Comparison of ENCODE assay signal across 18 cellular contexts in genomic region chr11:5703741-5704536, GRCh38. TPM values are rescaled to one million over a fixed set of nuclear protein-coding genes. Genes with fewer than 3 reads are reported as not detected.
DNase-seq lines count a peak whose midpoint lies in the region; ATAC-seq lines count a peak whose summit lies in the region.
"Had no signal": no experiment of that assay in that cellular context is flagged by ENCODE, and none has a peak within 500 bp of the region (broad histone marks: within the 10 kb centered on the region; RNA-seq: fewer than 3 reads in every experiment).

No MANE protein-coding gene starts in this region.

- no peak for DNase-seq in CD4-positive, CD25-positive, alpha-beta regulatory T cell
- DNase-seq in NCI-H82 (lab: John Stamatoyannopoulos, UW) (no peak), SHP77 treated with DMSO at 0.1 percent for 48 hours (lab: John Stamatoyannopoulos, UW) (no peak), AG08395 (ENCODE audit: low spot score) (no peak), GDM1 (lab: John Stamatoyannopoulos, UW) (no peak)
- DNase-seq: activated gamma-delta T cell; SIG-M5; stimulated activated CD4-positive, alpha-beta T cell treated with anti-CD3 and anti-CD28 coated beads, Interleukin-4, amount 100 ng/mL, for 4 hours; upper lobe of left lung had no signal

- no peaks in the 10 kb centered on the region for H3K9me3 ChIP-seq in CD4-positive, CD25-positive, alpha-beta regulatory T cell (ENCODE audit: control insufficient read depth in 2 of 2, low read length in 2 of 2)
- H3K9me3 ChIP-seq: upper lobe of left lung had no signal

- peak in 1 of 2 donors; percentile 43 for ATAC-seq in CD4-positive, CD25-positive, alpha-beta regulatory T cell (ENCODE audit: low read depth in 2 of 2)
- ATAC-seq in GM19035 (IDR thresholded peaks at IDR 0.05; ENCODE audit: unreplicated experiment) (peak; percentile 61), HG02798 (IDR thresholded peaks at IDR 0.05; ENCODE audit: poor library complexity, unreplicated experiment) (peak; percentile 77), HG03520 (IDR thresholded peaks at IDR 0.05; ENCODE audit: unreplicated experiment) (peak; percentile 81)
- ATAC-seq: GM23338, left lobe of liver, WTC11 had no signal

- peaks cover 91% of the 10 kb centered on the region for H3K36me3 ChIP-seq in CD4-positive, CD25-positive, alpha-beta regulatory T cell (ENCODE audit: control insufficient read depth, insufficient read depth, low read length)

- H3K27ac Mint-ChIP-seq in CD4-positive, CD25-positive, alpha-beta regulatory T cell = peak overlapping the region; percentile 30 to 82 (median 71)
- H3K27ac Mint-ChIP-seq: GM23338, WTC11 had no signal

- H3K27me3 ChIP-seq in CD4-positive, CD25-positive, alpha-beta regulatory T cell (ENCODE audit: control insufficient read depth, insufficient read depth, low read length) = no peaks in the 10 kb centered on the region
- H3K27me3 ChIP-seq: upper lobe of left lung had no signal

- H3K27ac ChIP-seq in CD4-positive, CD25-positive, alpha-beta regulatory T cell (ENCODE audit: insufficient read depth, low read length, poor library complexity, severe bottlenecking) = peak overlapping the region; percentile 27
- H3K27ac ChIP-seq: KMS-11, parathyroid adenoma, upper lobe of left lung had no signal

- H3K4me3 ChIP-seq in CD4-positive, CD25-positive, alpha-beta regulatory T cell (ENCODE audit: low read depth, low read length) = peak overlapping the region; percentile 29
- H3K4me3 ChIP-seq: GM23338, upper lobe of left lung had no signal

- H3K4me1 ChIP-seq in CD4-positive, CD25-positive, alpha-beta regulatory T cell (ENCODE audit: control insufficient read depth, insufficient read depth, low read length, poor library complexity, severe bottlenecking) = peaks cover 18% of the 10 kb centered on the region
- H3K4me1 ChIP-seq: parathyroid adenoma, upper lobe of left lung had no signal

- peak overlapping the region in 3 of 4 donors; percentile 17 to 63 (median 52) for H3K4me3 Mint-ChIP-seq in CD4-positive, CD25-positive, alpha-beta regulatory T cell
- H3K4me3 Mint-ChIP-seq: GM23338, WTC11 had no signal

- no peaks in the 10 kb centered on the region for H3K27me3 Mint-ChIP-seq in CD4-positive, CD25-positive, alpha-beta regulatory T cell

- peaks cover 43 to 58% (median 50%) of the 10 kb centered on the region in 4 donors for H3K4me1 Mint-ChIP-seq in CD4-positive, CD25-positive, alpha-beta regulatory T cell
- H3K4me1 Mint-ChIP-seq: GM23338, WTC11 had no signal

- H3K36me3 Mint-ChIP-seq in CD4-positive, CD25-positive, alpha-beta regulatory T cell = peaks cover 64% of the 10 kb centered on the region

- no peaks in the 10 kb centered on the region for H3K9me3 Mint-ChIP-seq in CD4-positive, CD25-positive, alpha-beta regulatory T cell
- H3K9me3 Mint-ChIP-seq: GM23338, WTC11 had no signal

RNA-seq across cellular contexts. Expression of gene TRIM22, which starts 14.3 kb away (rescaled TPM):
- 378 TPM for total RNA-seq in CD4-positive, CD25-positive, alpha-beta regulatory T cell
- 100 to 1,000 TPM; 233 to 336 (median 250) TPM for polyA plus RNA-seq in CD4-positive, CD25-positive, alpha-beta regulatory T cell

RNA-seq across cellular contexts. Expression of gene TRIM5, which starts 19.1 kb away (rescaled TPM):
- 15.2 TPM for total RNA-seq in CD4-positive, CD25-positive, alpha-beta regulatory T cell
- polyA plus RNA-seq in CD4-positive, CD25-positive, alpha-beta regulatory T cell = 1 to 10 TPM; 6.0 to 7.7 (median 7.5) TPM

RNA-seq across cellular contexts. Expression of gene OR56B1, which starts 32.3 kb away (rescaled TPM):
- not detected for total RNA-seq in CD4-positive, CD25-positive, alpha-beta regulatory T cell
- under 1 TPM in 1 of 4 donors, not detected in 3; 0.09 TPM for polyA plus RNA-seq in CD4-positive, CD25-positive, alpha-beta regulatory T cell
- total RNA-seq: fibroblast of villous mesenchyme, left lobe of liver had no signal
- polyA plus RNA-seq: GM23338 had no signal

RNA-seq across cellular contexts. Expression of gene OR52N4, which starts 50.1 kb away (rescaled TPM):
- 1.6 TPM for total RNA-seq in CD4-positive, CD25-positive, alpha-beta regulatory T cell
- 1 to 10 TPM in 2 of 4 donors, under 1 TPM in 1, not detected in 1; 0.79 to 2.7 (median 1.3) TPM for polyA plus RNA-seq in CD4-positive, CD25-positive, alpha-beta regulatory T cell
- total RNA-seq: fibroblast of villous mesenchyme, GM23338, left lobe of liver had no signal
- polyA plus RNA-seq: GM23338 had no signal
